In genomic region chr1:34761776-34762307, GRCh38 we compare ENCODE assay signal across 30 cellular contexts. TPM values are rescaled to one million over a fixed set of nuclear protein-coding genes. Genes with fewer than 3 reads are reported as not detected.
"Had no signal": no experiment of that assay in that cellular context is flagged by ENCODE, and none has a peak within 500 bp of the region (broad histone marks: within the 10 kb centered on the region; RNA-seq: fewer than 3 reads in every experiment).

No MANE protein-coding gene starts in this region.

- H3K9me3 ChIP-seq: gastrocnemius medialis, left lung, ovary, psoas muscle, thoracic aorta, transverse colon, upper lobe of right lung, uterus had no signal

- H3K27me3 ChIP-seq: gastrocnemius medialis, neural progenitor cell, ovary, uterus had no signal

- ATAC-seq: esophagus mucosa; gastrocnemius medialis; left cardiac atrium; left lung; naive thymus-derived CD4-positive, alpha-beta T cell; psoas muscle; right cardiac atrium; stimulated activated naive B cell treated with anti-CD40 and anti-IgM and Interleukin-4, amounts not matched to agents 10 μg/mL and 1 μg/mL and 100 μg/mL, for 72 hours; upper lobe of right lung had no signal

- H3K36me3 Mint-ChIP-seq: naive thymus-derived CD4-positive, alpha-beta T cell; neural progenitor cell; stimulated activated naive B cell treated with anti-CD40 and anti-IgM and Interleukin-4, amounts not matched to agents 10 μg/mL and 1 μg/mL and 100 μg/mL, for 72 hours had no signal

- H3K27me3 Mint-ChIP-seq: stimulated activated naive CD8-positive, alpha-beta T cell treated with anti-CD3 and anti-CD28 coated beads, Interleukin-15, Interleukin-2, amounts not matched to agents 100 ng/mL and 50 ng/mL, for 24 hours had no signal

- H3K9me3 Mint-ChIP-seq: naive thymus-derived CD4-positive, alpha-beta T cell; nephron; stimulated activated naive B cell treated with anti-CD40 and anti-IgM and Interleukin-4, amounts not matched to agents 10 μg/mL and 1 μg/mL and 100 μg/mL, for 72 hours; stimulated activated naive CD8-positive, alpha-beta T cell treated with anti-CD3 and anti-CD28 coated beads, Interleukin-15, Interleukin-2, amounts not matched to agents 100 ng/mL and 50 ng/mL, for 24 hours had no signal

- H3K9ac ChIP-seq: neural progenitor cell had no signal

- H3K36me3 ChIP-seq: gastrocnemius medialis, left lung, neural progenitor cell, ovary, thoracic aorta, transverse colon, upper lobe of right lung, uterus had no signal

- H3K4me1 Mint-ChIP-seq: naive thymus-derived CD4-positive, alpha-beta T cell; nephron; neural progenitor cell; stimulated activated naive B cell treated with anti-CD40 and anti-IgM and Interleukin-4, amounts not matched to agents 10 μg/mL and 1 μg/mL and 100 μg/mL, for 72 hours had no signal

- H3K4me3 ChIP-seq: gastrocnemius medialis, left lung, neural progenitor cell, ovary, psoas muscle, skin epidermis, thoracic aorta, transverse colon, upper lobe of right lung, uterus had no signal

- H3K4me3 Mint-ChIP-seq: naive thymus-derived CD4-positive, alpha-beta T cell; nephron; neural progenitor cell; stimulated activated naive B cell treated with anti-CD40 and anti-IgM and Interleukin-4, amounts not matched to agents 10 μg/mL and 1 μg/mL and 100 μg/mL, for 72 hours; stimulated activated naive CD8-positive, alpha-beta T cell treated with anti-CD3 and anti-CD28 coated beads, Interleukin-15, Interleukin-2, amounts not matched to agents 100 ng/mL and 50 ng/mL, for 24 hours had no signal

- H3K27ac ChIP-seq: gastrocnemius medialis, left lung, neural progenitor cell, ovary, psoas muscle, thoracic aorta, transverse colon, upper lobe of right lung, uterus had no signal

- H3K4me1 ChIP-seq: gastrocnemius medialis, left lung, neural progenitor cell, psoas muscle, transverse colon, upper lobe of right lung, uterus had no signal

- H3K27ac Mint-ChIP-seq: naive thymus-derived CD4-positive, alpha-beta T cell; nephron; neural progenitor cell; stimulated activated naive B cell treated with anti-CD40 and anti-IgM and Interleukin-4, amounts not matched to agents 10 μg/mL and 1 μg/mL and 100 μg/mL, for 72 hours; stimulated activated naive CD8-positive, alpha-beta T cell treated with anti-CD3 and anti-CD28 coated beads, Interleukin-15, Interleukin-2, amounts not matched to agents 100 ng/mL and 50 ng/mL, for 24 hours had no signal

- DNase-seq: cortex of kidney; foreskin fibroblast; gastrocnemius medialis; head of caudate nucleus; left cardiac atrium; left lung; mammary epithelial cell; mesendoderm; midbrain; naive thymus-derived CD4-positive, alpha-beta T cell; nucleus accumbens; ovary; psoas muscle; right cardiac atrium; stimulated activated CD4-positive, alpha-beta T cell treated with anti-CD3 and anti-CD28 coated beads, Interleukin-15, amount 100 ng/mL, for 24 hours; stimulated activated CD4-positive, alpha-beta T cell treated with anti-CD3 and anti-CD28 coated beads, Interleukin-2, amount 100 ng/mL, for 48 hours; stimulated activated naive B cell treated with anti-CD40 and anti-IgM and Interleukin-4, amounts not matched to agents 10 μg/mL and 1 μg/mL and 100 μg/mL, for 72 hours; transverse colon; upper lobe of right lung; uterus had no signal

RNA-seq across cellular contexts. Expression of gene GJB4, which starts 2.3 kb away (rescaled TPM):
- total RNA-seq: dermis microvascular lymphatic vessel endothelial cell; gastrocnemius medialis; glomerular endothelial cell; left cardiac atrium; left lung; naive thymus-derived CD4-positive, alpha-beta T cell; ovary; psoas muscle; right cardiac atrium; thoracic aorta; upper lobe of right lung; uterus had no signal
- polyA plus RNA-seq: naive thymus-derived CD4-positive, alpha-beta T cell; ovary; psoas muscle; right cardiac atrium had no signal

RNA-seq across cellular contexts. Expression of gene GJB5, which starts 7.0 kb away (rescaled TPM):
- total RNA-seq: dermis microvascular lymphatic vessel endothelial cell; gastrocnemius medialis; glomerular endothelial cell; kidney epithelial cell; left cardiac atrium; naive thymus-derived CD4-positive, alpha-beta T cell; ovary; psoas muscle; right cardiac atrium; thoracic aorta; transverse colon; upper lobe of right lung had no signal
- polyA plus RNA-seq: naive thymus-derived CD4-positive, alpha-beta T cell; ovary; right cardiac atrium had no signal

RNA-seq across cellular contexts. Expression of gene GJB3, which starts 19.2 kb away (rescaled TPM):
- total RNA-seq: gastrocnemius medialis; left cardiac atrium; naive thymus-derived CD4-positive, alpha-beta T cell; psoas muscle; right cardiac atrium had no signal
- polyA plus RNA-seq: naive thymus-derived CD4-positive, alpha-beta T cell; ovary; right cardiac atrium had no signal

RNA-seq across cellular contexts. Expression of gene GJA4, which starts 31.0 kb away (rescaled TPM):
- total RNA-seq: kidney epithelial cell; mammary epithelial cell; naive thymus-derived CD4-positive, alpha-beta T cell; renal cortical epithelial cell had no signal
- polyA plus RNA-seq: naive thymus-derived CD4-positive, alpha-beta T cell had no signal
